Comparison of ENCODE assay signal across 8 cellular contexts in the genomic region with DNA sequence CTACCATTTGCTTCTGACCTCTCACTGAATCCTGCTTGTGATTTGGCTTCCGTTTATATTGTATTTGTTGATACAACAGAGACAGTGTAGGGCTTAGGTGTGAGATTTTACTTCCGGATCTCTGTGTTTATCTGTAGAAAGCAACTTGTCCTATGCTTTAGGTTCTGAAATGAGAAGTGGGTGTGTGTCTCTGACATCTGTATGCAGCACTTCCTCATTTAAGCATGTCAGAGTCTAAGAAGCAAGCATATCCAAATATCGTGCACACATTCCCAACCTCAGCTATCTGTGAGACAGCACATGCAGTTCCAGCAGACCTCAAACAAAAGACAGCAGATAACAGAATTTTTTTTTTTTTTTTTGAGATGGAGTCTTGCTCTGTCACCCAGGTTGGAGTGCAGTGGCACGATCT. TPM values are rescaled to one million over a fixed set of nuclear protein-coding genes. Genes with fewer than 3 reads are reported as not detected.
DNase-seq lines count a peak whose midpoint lies in the region; ATAC-seq and TF ChIP-seq lines count a peak whose summit lies in the region.

No MANE protein-coding gene starts in this region.

- peaks cover 10 to 44% (median 28%) of the 10 kb centered on the region in 3 donors for H3K4me1 Mint-ChIP-seq in IgD-negative memory B cell
- no peaks in the 10 kb centered on the region for H3K4me1 Mint-ChIP-seq in progenitor cell of endocrine pancreas (ENCODE audit: low read depth)

- H3K36me3 ChIP-seq in stomach = no peaks in the 10 kb centered on the region

- 9 to 25% (median 22%) methylated on average over 4 of the region's 4 CpGs for WGBS in stomach, 5 donors

- H3K9me3 Mint-ChIP-seq in IgD-negative memory B cell = no peaks in the 10 kb centered on the region
- no peaks in the 10 kb centered on the region for H3K9me3 Mint-ChIP-seq in progenitor cell of endocrine pancreas (ENCODE audit: low read depth)

- peaks cover 80 to 98% (median 93%) of the 10 kb centered on the region in 4 donors for H3K4me1 ChIP-seq in stomach

- H3K27ac Mint-ChIP-seq in IgD-negative memory B cell = peak overlapping the region; percentile 33 to 94 (median 93)
- no peak overlapping the region for H3K27ac Mint-ChIP-seq in progenitor cell of endocrine pancreas

- TF ChIP-seq CTCF in GM10266 (IDR thresholded peaks at IDR 0.05; ENCODE audit: control insufficient read depth, insufficient read depth, low read depth, missing control alignments) = no peak
- TF ChIP-seq CTCF in stomach (IDR thresholded peaks at IDR 0.05) = no peak
- no peak for TF ChIP-seq CTCF in progenitor cell of endocrine pancreas (IDR thresholded peaks at IDR 0.05; ENCODE audit: unreplicated experiment)

- TF ChIP-seq POLR2A in stomach (IDR thresholded peaks at IDR 0.05) = no peak

- H3K9me3 ChIP-seq in stomach = no peaks in the 10 kb centered on the region

- peak; percentile 43 for DNase-seq in GM10266 (ENCODE audit: extremely low spot score)
- peak; percentile 39 for DNase-seq in cerebellar cortex (ENCODE audit: low spot score)
- DNase-seq in stomach = no peak
- no peak for DNase-seq in T1000 (lab: John Stamatoyannopoulos, UW)
- no peak for DNase-seq in stimulated activated naive CD4-positive, alpha-beta T cell treated with Interleukin-2 at 50 U/mL for 16 hours (lab: John Stamatoyannopoulos, UW)
- DNase-seq in progenitor cell of endocrine pancreas (ENCODE audit: low spot score, unreplicated experiment) = no peak

- H3K27me3 Mint-ChIP-seq in IgD-negative memory B cell (no peaks in the 10 kb centered on the region), progenitor cell of endocrine pancreas (peaks cover 3% of the 10 kb centered on the region)

- H3K27ac ChIP-seq in stomach = peak overlapping the region in 4 of 5 donors; percentile 32 to 73 (median 52)

- TF ChIP-seq EP300 in stomach (IDR thresholded peaks at IDR 0.05) = no peak

- intact Hi-C loops in stomach (cut with DNase I; ENCODE audit: low total_unique reads) = no loop called here

- no peaks in the 10 kb centered on the region for H3K27me3 ChIP-seq in stomach

- H3K36me3 Mint-ChIP-seq in IgD-negative memory B cell (no peaks in the 10 kb centered on the region), progenitor cell of endocrine pancreas (ENCODE audit: insufficient read depth) (no peaks in the 10 kb centered on the region)

- H3K4me3 Mint-ChIP-seq in IgD-negative memory B cell = peak overlapping the region; percentile 0 to 73 (median 52)
- H3K4me3 Mint-ChIP-seq in progenitor cell of endocrine pancreas (ENCODE audit: low read depth) = no peak overlapping the region

- peak; percentile 100 for ATAC-seq in GM21515 (IDR thresholded peaks at IDR 0.05; ENCODE audit: unreplicated experiment)

- H3K4me3 ChIP-seq in stomach = peak overlapping the region in 1 of 4 donors; percentile 18

RNA-seq across cellular contexts. Expression of gene KLF9, which starts 16.3 kb away (rescaled TPM):
- polyA plus RNA-seq in IgD-negative memory B cell (3.3 TPM), stomach (10 to 100 TPM; 27.9 to 35.9 (median 28.4) TPM)
- total RNA-seq in stomach (100 to 1,000 TPM in 2 of 5 donors, 10 to 100 TPM in 3; 37.3 to 174 (median 95.3) TPM), progenitor cell of endocrine pancreas (0.47 and 0.57 TPM in 2 replicates)

Comparison
In these comparisons a context has a peak if more than half of its experiments do, and no peak if none do; other contexts are left out.
1. DNase-seq: peak in GM10266 (single experiment) and cerebellar cortex (single experiment); none in stomach (single experiment), T1000 (single experiment), stimulated activated naive CD4-positive, alpha-beta T cell treated with Interleukin-2 at 50 U/mL for 16 hours (single experiment) and progenitor cell of endocrine pancreas (single experiment).
2. RNA of gene KLF9, which starts 16.3 kb away (total RNA-seq): 37.3 to 174 TPM in stomach; 0.47 to 0.57 TPM in progenitor cell of endocrine pancreas; every median in the first group is over 10 times any median in the second.